28 cellular contexts compared by ENCODE assay signal in genomic region chr2:118616432-118616831, GRCh38.
"Had no signal": no experiment of that assay in that cellular context is flagged by ENCODE, and none has a peak within 500 bp of the region (broad histone marks: within the 10 kb centered on the region; RNA-seq: fewer than 3 reads in every experiment).

No MANE protein-coding gene starts in this region.

- H3K36me3 Mint-ChIP-seq: stimulated activated effector memory CD8-positive, alpha-beta T cell treated with anti-CD3 and anti-CD28 coated beads, Interleukin-12 subunit alpha, Interleukin-12 subunit beta, amount 100 ng/mL, for 72 hours; stimulated activated memory B cell treated with anti-CD40 and anti-IgM and Interleukin-4, amounts not matched to agents 10 μg/mL and 1 μg/mL and 100 μg/mL, for 72 hours; stimulated activated naive B cell treated with anti-CD40 and anti-IgM and Interleukin-4, amounts not matched to agents 10 μg/mL and 1 μg/mL and 100 μg/mL, for 72 hours; type B pancreatic cell had no signal

- H3K27ac Mint-ChIP-seq: stimulated activated effector memory CD8-positive, alpha-beta T cell treated with anti-CD3 and anti-CD28 coated beads, Interleukin-12 subunit alpha, Interleukin-12 subunit beta, amount 100 ng/mL, for 72 hours; stimulated activated memory B cell treated with anti-CD40 and anti-IgM and Interleukin-4, amounts not matched to agents 10 μg/mL and 1 μg/mL and 100 μg/mL, for 72 hours; stimulated activated naive B cell treated with anti-CD40 and anti-IgM and Interleukin-4, amounts not matched to agents 10 μg/mL and 1 μg/mL and 100 μg/mL, for 72 hours; stimulated activated naive CD8-positive, alpha-beta T cell treated with anti-CD3 and anti-CD28 coated beads, Interleukin-15, amount 100 ng/mL, for 72 hours; stimulated activated naive CD8-positive, alpha-beta T cell treated with anti-CD3 and anti-CD28 coated beads, Interleukin-15, Interleukin-2, amounts not matched to agents 100 ng/mL and 50 ng/mL, for 24 hours; type B pancreatic cell had no signal

- H3K4me3 Mint-ChIP-seq: stimulated activated effector memory CD8-positive, alpha-beta T cell treated with anti-CD3 and anti-CD28 coated beads, Interleukin-12 subunit alpha, Interleukin-12 subunit beta, amount 100 ng/mL, for 72 hours; stimulated activated memory B cell treated with anti-CD40 and anti-IgM and Interleukin-4, amounts not matched to agents 10 μg/mL and 1 μg/mL and 100 μg/mL, for 72 hours; stimulated activated naive B cell treated with anti-CD40 and anti-IgM and Interleukin-4, amounts not matched to agents 10 μg/mL and 1 μg/mL and 100 μg/mL, for 72 hours; stimulated activated naive CD8-positive, alpha-beta T cell treated with anti-CD3 and anti-CD28 coated beads, Interleukin-15, amount 100 ng/mL, for 72 hours; stimulated activated naive CD8-positive, alpha-beta T cell treated with anti-CD3 and anti-CD28 coated beads, Interleukin-15, Interleukin-2, amounts not matched to agents 100 ng/mL and 50 ng/mL, for 24 hours; type B pancreatic cell had no signal

- H3K4me1 ChIP-seq: stomach, suprapubic skin, testis, thyroid gland, tibial artery, transverse colon, upper lobe of left lung, upper lobe of right lung, uterus, vagina had no signal

- H3K4me1 Mint-ChIP-seq: stimulated activated effector memory CD8-positive, alpha-beta T cell treated with anti-CD3 and anti-CD28 coated beads, Interleukin-12 subunit alpha, Interleukin-12 subunit beta, amount 100 ng/mL, for 72 hours; stimulated activated memory B cell treated with anti-CD40 and anti-IgM and Interleukin-4, amounts not matched to agents 10 μg/mL and 1 μg/mL and 100 μg/mL, for 72 hours; stimulated activated naive B cell treated with anti-CD40 and anti-IgM and Interleukin-4, amounts not matched to agents 10 μg/mL and 1 μg/mL and 100 μg/mL, for 72 hours; stimulated activated naive CD8-positive, alpha-beta T cell treated with anti-CD3 and anti-CD28 coated beads, Interleukin-15, amount 100 ng/mL, for 72 hours had no signal

- H3K27me3 Mint-ChIP-seq: stimulated activated memory B cell treated with anti-CD40 and anti-IgM and Interleukin-4, amounts not matched to agents 10 μg/mL and 1 μg/mL and 100 μg/mL, for 72 hours had no signal

- H3K27ac ChIP-seq: stomach, suprapubic skin, testis, thoracic aorta, thyroid gland, tibial artery, tibial nerve, transverse colon, upper lobe of left lung, upper lobe of right lung, uterus, vagina had no signal

- H3K27me3 ChIP-seq: testis, thyroid gland, transverse colon, upper lobe of left lung, upper lobe of right lung, uterus, vagina had no signal

- DNase-seq: stimulated activated CD4-positive, alpha-beta T cell treated with anti-CD3 and anti-CD28 coated beads, Interleukin-2, amount 100 ng/mL, for 24 hours; stimulated activated CD4-positive, alpha-beta T cell treated with anti-CD3 and anti-CD28 coated beads, Interleukin-2, amount 100 ng/mL, for 48 hours; stimulated activated CD4-positive, alpha-beta T cell treated with anti-CD3 and anti-CD28 coated beads, Interleukin-4, amount 100 ng/mL, for 1 hour; stimulated activated CD4-positive, alpha-beta T cell treated with anti-CD3 and anti-CD28 coated beads, Interleukin-4, amount 100 ng/mL, for 24 hours; stimulated activated CD4-positive, alpha-beta T cell treated with anti-CD3 and anti-CD28 coated beads, Interleukin-4, amount 100 ng/mL, for 4 hours; stimulated activated CD8-positive, alpha-beta memory T cell treated with anti-CD3 and anti-CD28 coated beads, Interleukin-4, amount 100 ng/mL, for 48 hours; stimulated activated naive B cell treated with anti-CD40 and anti-IgM and Interleukin-4, amounts not matched to agents 10 μg/mL and 1 μg/mL and 100 μg/mL, for 72 hours; stimulated activated naive CD4-positive, alpha-beta T cell; stimulated activated naive CD4-positive, alpha-beta T cell treated with Interleukin-2 at 50 U/mL for 16 hours; stimulated activated naive CD8-positive, alpha-beta T cell treated with anti-CD3 and anti-CD28 coated beads, Interleukin-15, amount 100 ng/mL, for 72 hours; stimulated activated naive CD8-positive, alpha-beta T cell treated with anti-CD3 and anti-CD28 coated beads, Interleukin-15, Interleukin-2, amounts not matched to agents 100 U/mL and 50 U/mL, for 24 hours; stomach; substantia nigra; testis; thyroid gland; tibial artery; transverse colon; upper lobe of right lung; uterus had no signal

- H3K4me3 ChIP-seq: stomach, suprapubic skin, testis, thoracic aorta, thyroid gland, tibial artery, tibial nerve, transverse colon, upper lobe of left lung, upper lobe of right lung, uterus, vagina had no signal

- H3K9me3 Mint-ChIP-seq: stimulated activated naive CD8-positive, alpha-beta T cell treated with anti-CD3 and anti-CD28 coated beads, Interleukin-15, amount 100 ng/mL, for 72 hours; stimulated activated naive CD8-positive, alpha-beta T cell treated with anti-CD3 and anti-CD28 coated beads, Interleukin-15, Interleukin-2, amounts not matched to agents 100 ng/mL and 50 ng/mL, for 24 hours; type B pancreatic cell had no signal

- H3K9me3 ChIP-seq: stomach, suprapubic skin, testis, thoracic aorta, thyroid gland, tibial artery, tibial nerve, transverse colon, upper lobe of left lung, upper lobe of right lung, uterus, vagina had no signal

- H3K36me3 ChIP-seq: stomach, suprapubic skin, thoracic aorta, thyroid gland, tibial artery, tibial nerve, transverse colon, upper lobe of left lung, upper lobe of right lung, uterus, vagina had no signal
